In the genomic region with DNA sequence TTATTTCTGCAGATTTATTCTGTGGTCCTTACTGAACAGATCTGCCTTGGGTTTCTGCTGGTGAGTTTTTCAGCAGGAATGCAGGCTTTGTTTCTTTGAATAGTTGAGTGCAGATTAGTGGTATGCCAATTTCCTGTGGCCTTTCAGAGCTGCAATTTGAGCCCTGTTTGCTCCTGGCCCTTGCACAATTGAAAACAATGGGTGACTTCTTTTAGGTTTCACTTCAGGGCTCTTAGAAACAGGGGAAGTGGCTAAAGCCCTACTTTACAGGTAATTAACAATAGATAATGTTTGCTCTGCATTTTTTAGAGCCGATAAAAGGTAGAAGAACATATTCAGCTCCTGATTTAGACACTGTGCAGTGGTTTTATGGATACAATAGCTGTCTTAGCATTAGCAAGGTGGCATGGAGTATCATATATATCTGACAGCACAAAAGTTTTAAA, we compare ENCODE assay signal across 1 cellular context.
TF ChIP-seq lines count a peak whose summit lies in the region.

No MANE protein-coding gene starts in this region.

TF ChIP-seq in HepG2, 621 proteins besides CTCF, POLR2A, EP300 and RAD21 (continued from another document and continues in another):
- TF ChIP-seq, protein P1, sequence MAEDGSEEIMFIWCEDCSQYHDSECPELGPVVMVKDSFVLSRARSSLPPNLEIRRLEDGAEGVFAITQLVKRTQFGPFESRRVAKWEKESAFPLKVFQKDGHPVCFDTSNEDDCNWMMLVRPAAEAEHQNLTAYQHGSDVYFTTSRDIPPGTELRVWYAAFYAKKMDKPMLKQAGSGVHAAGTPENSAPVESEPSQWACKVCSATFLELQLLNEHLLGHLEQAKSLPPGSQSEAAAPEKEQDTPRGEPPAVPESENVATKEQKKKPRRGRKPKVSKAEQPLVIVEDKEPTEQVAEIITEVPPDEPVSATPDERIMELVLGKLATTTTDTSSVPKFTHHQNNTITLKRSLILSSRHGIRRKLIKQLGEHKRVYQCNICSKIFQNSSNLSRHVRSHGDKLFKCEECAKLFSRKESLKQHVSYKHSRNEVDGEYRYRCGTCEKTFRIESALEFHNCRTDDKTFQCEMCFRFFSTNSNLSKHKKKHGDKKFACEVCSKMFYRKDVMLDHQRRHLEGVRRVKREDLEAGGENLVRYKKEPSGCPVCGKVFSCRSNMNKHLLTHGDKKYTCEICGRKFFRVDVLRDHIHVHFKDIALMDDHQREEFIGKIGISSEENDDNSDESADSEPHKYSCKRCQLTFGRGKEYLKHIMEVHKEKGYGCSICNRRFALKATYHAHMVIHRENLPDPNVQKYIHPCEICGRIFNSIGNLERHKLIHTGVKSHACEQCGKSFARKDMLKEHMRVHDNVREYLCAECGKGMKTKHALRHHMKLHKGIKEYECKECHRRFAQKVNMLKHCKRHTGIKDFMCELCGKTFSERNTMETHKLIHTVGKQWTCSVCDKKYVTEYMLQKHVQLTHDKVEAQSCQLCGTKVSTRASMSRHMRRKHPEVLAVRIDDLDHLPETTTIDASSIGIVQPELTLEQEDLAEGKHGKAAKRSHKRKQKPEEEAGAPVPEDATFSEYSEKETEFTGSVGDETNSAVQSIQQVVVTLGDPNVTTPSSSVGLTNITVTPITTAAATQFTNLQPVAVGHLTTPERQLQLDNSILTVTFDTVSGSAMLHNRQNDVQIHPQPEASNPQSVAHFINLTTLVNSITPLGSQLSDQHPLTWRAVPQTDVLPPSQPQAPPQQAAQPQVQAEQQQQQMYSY (CRISPR knock-in tag; IDR thresholded peaks at IDR 0.05) = no peak
- TF ChIP-seq ZNF10 (CRISPR knock-in tag; IDR thresholded peaks at IDR 0.05; ENCODE audit: borderline replicate concordance, low read depth) (no peak), ZNF678 (CRISPR knock-in tag; IDR thresholded peaks at IDR 0.05) (no peak), ZNF33B (CRISPR knock-in tag; IDR thresholded peaks at IDR 0.05) (no peak), MXD4 (CRISPR knock-in tag; IDR thresholded peaks at IDR 0.05) (no peak), ZNF224 (CRISPR knock-in tag; IDR thresholded peaks at IDR 0.05) (no peak), TOE1 (CRISPR knock-in tag; IDR thresholded peaks at IDR 0.05) (no peak), ISL2 (CRISPR knock-in tag; IDR thresholded peaks at IDR 0.05) (peak; percentile 88), FOXO1 (CRISPR knock-in tag; IDR thresholded peaks at IDR 0.05) (peak; percentile 82), DPF2 (CRISPR knock-in tag; IDR thresholded peaks at IDR 0.05; ENCODE audit: borderline replicate concordance, low read depth) (peak; percentile 79), SRF (IDR thresholded peaks at IDR 0.05; ENCODE audit: low read depth, low read length) (peak; percentile 56; the same call in 1 of the 2 replicates), PRMT3 (CRISPR knock-in tag; IDR thresholded peaks at IDR 0.05; ENCODE audit: borderline replicate concordance, low read depth) (no peak), ZNF670 (CRISPR knock-in tag; IDR thresholded peaks at IDR 0.05; ENCODE audit: borderline replicate concordance) (no peak), ZMYM4 (CRISPR knock-in tag; IDR thresholded peaks at IDR 0.05) (peak; percentile 73), CC2D1A (CRISPR knock-in tag; IDR thresholded peaks at IDR 0.05) (no peak), RXRB (CRISPR knock-in tag; IDR thresholded peaks at IDR 0.05; ENCODE audit: borderline replicate concordance) (peak; percentile 83; the same call in 1 of the 2 replicates), CREB1 (IDR thresholded peaks at IDR 0.05) (no peak), CREB1 (CRISPR knock-in tag; IDR thresholded peaks at IDR 0.05) (peak; percentile 52), TCF7L2 (IDR thresholded peaks at IDR 0.05; ENCODE audit: low read depth, low read length) (no peak), ZNF782 (CRISPR knock-in tag; IDR thresholded peaks at IDR 0.05; ENCODE audit: borderline replicate concordance) (no peak), POGZ (CRISPR knock-in tag; IDR thresholded peaks at IDR 0.05) (peak; percentile 71), ZSCAN30 (CRISPR knock-in tag; IDR thresholded peaks at IDR 0.05) (no peak), ZFX (CRISPR knock-in tag; IDR thresholded peaks at IDR 0.05; ENCODE audit: low read depth) (peak; percentile 41; the same call in 1 of the 2 replicates), SMAD9 (CRISPR knock-in tag; IDR thresholded peaks at IDR 0.05) (no peak), IKZF4 (CRISPR knock-in tag; IDR thresholded peaks at IDR 0.05; ENCODE audit: borderline replicate concordance, low read depth, not compliant biosample characterization) (no peak), HOXA5 (CRISPR knock-in tag; IDR thresholded peaks at IDR 0.05) (no peak), ETV5 (CRISPR knock-in tag; IDR thresholded peaks at IDR 0.05; ENCODE audit: borderline replicate concordance) (peak; percentile 97), TAF1 (CRISPR knock-in tag; IDR thresholded peaks at IDR 0.05) (no peak), ZNF737 (CRISPR knock-in tag; IDR thresholded peaks at IDR 0.05; ENCODE audit: borderline replicate concordance) (no peak), ZNF24 (IDR thresholded peaks at IDR 0.05) (no peak), MYNN (CRISPR knock-in tag; IDR thresholded peaks at IDR 0.05; ENCODE audit: low read depth) (no peak), ZEB1 (IDR thresholded peaks at IDR 0.05; ENCODE audit: insufficient replicate concordance, low read depth) (peak; percentile 83)
- TF ChIP-seq, protein P2, sequence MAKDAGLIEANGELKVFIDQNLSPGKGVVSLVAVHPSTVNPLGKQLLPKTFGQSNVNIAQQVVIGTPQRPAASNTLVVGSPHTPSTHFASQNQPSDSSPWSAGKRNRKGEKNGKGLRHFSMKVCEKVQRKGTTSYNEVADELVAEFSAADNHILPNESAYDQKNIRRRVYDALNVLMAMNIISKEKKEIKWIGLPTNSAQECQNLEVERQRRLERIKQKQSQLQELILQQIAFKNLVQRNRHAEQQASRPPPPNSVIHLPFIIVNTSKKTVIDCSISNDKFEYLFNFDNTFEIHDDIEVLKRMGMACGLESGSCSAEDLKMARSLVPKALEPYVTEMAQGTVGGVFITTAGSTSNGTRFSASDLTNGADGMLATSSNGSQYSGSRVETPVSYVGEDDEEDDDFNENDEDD (CRISPR knock-in tag; IDR thresholded peaks at IDR 0.05; ENCODE audit: borderline replicate concordance) = no peak; the same call in 1 of the 2 replicates
- TF ChIP-seq, protein P3, sequence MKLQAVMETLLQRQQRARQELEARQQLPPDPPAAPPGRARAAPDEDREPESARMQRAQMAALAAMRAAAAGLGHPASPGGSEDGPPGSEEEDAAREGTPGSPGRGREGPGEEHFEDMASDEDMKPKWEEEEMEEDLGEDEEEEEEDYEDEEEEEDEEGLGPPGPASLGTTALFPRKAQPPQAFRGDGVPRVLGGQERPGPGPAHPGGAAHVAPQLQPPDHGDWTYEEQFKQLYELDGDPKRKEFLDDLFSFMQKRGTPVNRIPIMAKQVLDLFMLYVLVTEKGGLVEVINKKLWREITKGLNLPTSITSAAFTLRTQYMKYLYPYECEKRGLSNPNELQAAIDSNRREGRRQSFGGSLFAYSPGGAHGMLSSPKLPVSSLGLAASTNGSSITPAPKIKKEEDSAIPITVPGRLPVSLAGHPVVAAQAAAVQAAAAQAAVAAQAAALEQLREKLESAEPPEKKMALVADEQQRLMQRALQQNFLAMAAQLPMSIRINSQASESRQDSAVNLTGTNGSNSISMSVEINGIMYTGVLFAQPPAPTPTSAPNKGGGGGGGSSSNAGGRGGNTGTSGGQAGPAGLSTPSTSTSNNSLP (IDR thresholded peaks at IDR 0.05; ENCODE audit: low read depth, low read length) = 0 out of 2 replicates have a peak, but pooled peaks have one; percentile 41
- TF ChIP-seq, protein P4, sequence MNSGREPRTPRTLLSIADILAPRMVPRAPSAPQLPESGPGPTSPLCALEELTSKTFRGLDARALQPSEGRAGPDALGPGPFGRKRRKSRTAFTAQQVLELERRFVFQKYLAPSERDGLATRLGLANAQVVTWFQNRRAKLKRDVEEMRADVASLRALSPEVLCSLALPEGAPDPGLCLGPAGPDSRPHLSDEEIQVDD (CRISPR knock-in tag; IDR thresholded peaks at IDR 0.05; ENCODE audit: borderline replicate concordance) = no peak
- TF ChIP-seq, protein P5, sequence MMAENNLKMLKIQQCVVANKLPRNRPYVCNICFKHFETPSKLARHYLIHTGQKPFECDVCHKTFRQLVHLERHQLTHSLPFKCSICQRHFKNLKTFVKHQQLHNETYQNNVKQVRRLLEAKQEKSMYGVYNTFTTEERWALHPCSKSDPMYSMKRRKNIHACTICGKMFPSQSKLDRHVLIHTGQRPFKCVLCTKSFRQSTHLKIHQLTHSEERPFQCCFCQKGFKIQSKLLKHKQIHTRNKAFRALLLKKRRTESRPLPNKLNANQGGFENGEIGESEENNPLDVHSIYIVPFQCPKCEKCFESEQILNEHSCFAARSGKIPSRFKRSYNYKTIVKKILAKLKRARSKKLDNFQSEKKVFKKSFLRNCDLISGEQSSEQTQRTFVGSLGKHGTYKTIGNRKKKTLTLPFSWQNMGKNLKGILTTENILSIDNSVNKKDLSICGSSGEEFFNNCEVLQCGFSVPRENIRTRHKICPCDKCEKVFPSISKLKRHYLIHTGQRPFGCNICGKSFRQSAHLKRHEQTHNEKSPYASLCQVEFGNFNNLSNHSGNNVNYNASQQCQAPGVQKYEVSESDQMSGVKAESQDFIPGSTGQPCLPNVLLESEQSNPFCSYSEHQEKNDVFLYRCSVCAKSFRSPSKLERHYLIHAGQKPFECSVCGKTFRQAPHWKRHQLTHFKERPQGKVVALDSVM (CRISPR knock-in tag; IDR thresholded peaks at IDR 0.05) = no peak
- TF ChIP-seq, protein P6, sequence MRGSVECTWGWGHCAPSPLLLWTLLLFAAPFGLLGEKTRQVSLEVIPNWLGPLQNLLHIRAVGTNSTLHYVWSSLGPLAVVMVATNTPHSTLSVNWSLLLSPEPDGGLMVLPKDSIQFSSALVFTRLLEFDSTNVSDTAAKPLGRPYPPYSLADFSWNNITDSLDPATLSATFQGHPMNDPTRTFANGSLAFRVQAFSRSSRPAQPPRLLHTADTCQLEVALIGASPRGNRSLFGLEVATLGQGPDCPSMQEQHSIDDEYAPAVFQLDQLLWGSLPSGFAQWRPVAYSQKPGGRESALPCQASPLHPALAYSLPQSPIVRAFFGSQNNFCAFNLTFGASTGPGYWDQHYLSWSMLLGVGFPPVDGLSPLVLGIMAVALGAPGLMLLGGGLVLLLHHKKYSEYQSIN (CRISPR knock-in tag; IDR thresholded peaks at IDR 0.05; ENCODE audit: borderline replicate concordance) = no peak
- TF ChIP-seq, protein P7, sequence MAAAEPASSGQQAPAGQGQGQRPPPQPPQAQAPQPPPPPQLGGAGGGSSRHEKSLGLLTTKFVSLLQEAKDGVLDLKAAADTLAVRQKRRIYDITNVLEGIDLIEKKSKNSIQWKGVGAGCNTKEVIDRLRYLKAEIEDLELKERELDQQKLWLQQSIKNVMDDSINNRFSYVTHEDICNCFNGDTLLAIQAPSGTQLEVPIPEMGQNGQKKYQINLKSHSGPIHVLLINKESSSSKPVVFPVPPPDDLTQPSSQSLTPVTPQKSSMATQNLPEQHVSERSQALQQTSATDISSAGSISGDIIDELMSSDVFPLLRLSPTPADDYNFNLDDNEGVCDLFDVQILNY (CRISPR knock-in tag; conservative IDR thresholded peaks at IDR 0.05) = no peak
- TF ChIP-seq, protein P8, sequence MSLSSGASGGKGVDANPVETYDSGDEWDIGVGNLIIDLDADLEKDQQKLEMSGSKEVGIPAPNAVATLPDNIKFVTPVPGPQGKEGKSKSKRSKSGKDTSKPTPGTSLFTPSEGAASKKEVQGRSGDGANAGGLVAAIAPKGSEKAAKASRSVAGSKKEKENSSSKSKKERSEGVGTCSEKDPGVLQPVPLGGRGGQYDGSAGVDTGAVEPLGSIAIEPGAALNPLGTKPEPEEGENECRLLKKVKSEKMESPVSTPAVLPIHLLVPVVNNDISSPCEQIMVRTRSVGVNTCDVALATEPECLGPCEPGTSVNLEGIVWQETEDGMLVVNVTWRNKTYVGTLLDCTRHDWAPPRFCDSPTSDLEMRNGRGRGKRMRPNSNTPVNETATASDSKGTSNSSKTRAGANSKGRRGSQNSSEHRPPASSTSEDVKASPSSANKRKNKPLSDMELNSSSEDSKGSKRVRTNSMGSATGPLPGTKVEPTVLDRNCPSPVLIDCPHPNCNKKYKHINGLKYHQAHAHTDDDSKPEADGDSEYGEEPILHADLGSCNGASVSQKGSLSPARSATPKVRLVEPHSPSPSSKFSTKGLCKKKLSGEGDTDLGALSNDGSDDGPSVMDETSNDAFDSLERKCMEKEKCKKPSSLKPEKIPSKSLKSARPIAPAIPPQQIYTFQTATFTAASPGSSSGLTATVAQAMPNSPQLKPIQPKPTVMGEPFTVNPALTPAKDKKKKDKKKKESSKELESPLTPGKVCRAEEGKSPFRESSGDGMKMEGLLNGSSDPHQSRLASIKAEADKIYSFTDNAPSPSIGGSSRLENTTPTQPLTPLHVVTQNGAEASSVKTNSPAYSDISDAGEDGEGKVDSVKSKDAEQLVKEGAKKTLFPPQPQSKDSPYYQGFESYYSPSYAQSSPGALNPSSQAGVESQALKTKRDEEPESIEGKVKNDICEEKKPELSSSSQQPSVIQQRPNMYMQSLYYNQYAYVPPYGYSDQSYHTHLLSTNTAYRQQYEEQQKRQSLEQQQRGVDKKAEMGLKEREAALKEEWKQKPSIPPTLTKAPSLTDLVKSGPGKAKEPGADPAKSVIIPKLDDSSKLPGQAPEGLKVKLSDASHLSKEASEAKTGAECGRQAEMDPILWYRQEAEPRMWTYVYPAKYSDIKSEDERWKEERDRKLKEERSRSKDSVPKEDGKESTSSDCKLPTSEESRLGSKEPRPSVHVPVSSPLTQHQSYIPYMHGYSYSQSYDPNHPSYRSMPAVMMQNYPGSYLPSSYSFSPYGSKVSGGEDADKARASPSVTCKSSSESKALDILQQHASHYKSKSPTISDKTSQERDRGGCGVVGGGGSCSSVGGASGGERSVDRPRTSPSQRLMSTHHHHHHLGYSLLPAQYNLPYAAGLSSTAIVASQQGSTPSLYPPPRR (CRISPR knock-in tag; IDR thresholded peaks at IDR 0.05; ENCODE audit: borderline replicate concordance) = peak; percentile 94
